Comparison of ENCODE assay signal across 8 cellular contexts in genomic region chr1:156704930-156705320, GRCh38. TPM values are rescaled to one million over a fixed set of nuclear protein-coding genes. Genes with fewer than 3 reads are reported as not detected.
A peak's percentile ranks its signal among the peaks of the same experiment; 100 is the strongest.
DNase-seq lines count a peak whose midpoint lies in the region; ATAC-seq and TF ChIP-seq lines count a peak whose summit lies in the region.

No MANE protein-coding gene starts in this region.

- peak; percentile 37 for DNase-seq in GM13976 (ENCODE audit: low spot score)
- peak; percentile 88 for DNase-seq in RWPE2 (ENCODE audit: low spot score)
- peak; percentile 29 for DNase-seq in colonic mucosa
- peak; percentile 92 for DNase-seq in mesenteric fat pad (ENCODE audit: low spot score)
- peak; percentile 58 for DNase-seq in stomach
- no peak for DNase-seq in pons (ENCODE audit: low spot score)

- no peak overlapping the region for H3K27ac ChIP-seq in RWPE2 (ENCODE audit: poor library complexity, severe bottlenecking)
- H3K27ac ChIP-seq in colonic mucosa = no peak overlapping the region
- H3K27ac ChIP-seq in stomach = peak overlapping the region in 1 of 5 donors; percentile 83

- intact Hi-C loops in colonic mucosa (cut with DNase I) = no loop called here
- intact Hi-C loops in stomach (cut with DNase I; ENCODE audit: low total_unique reads) = no loop called here

- TF ChIP-seq EP300 in stomach (IDR thresholded peaks at IDR 0.05) = no peak

- peak overlapping the region; percentile 13 for H3K4me3 ChIP-seq in RWPE2 (ENCODE audit: severe bottlenecking)
- H3K4me3 ChIP-seq in colonic mucosa = no peak overlapping the region
- peak overlapping the region; percentile 40 to 56 (median 44) for H3K4me3 ChIP-seq in stomach

- peak overlapping the region in 1 of 2 donors; percentile 59 for H3K9ac ChIP-seq in colonic mucosa (ENCODE audit: low read depth in 2 of 2, low read length in 2 of 2)

- ATAC-seq in RWPE2 (ENCODE audit: low read depth) = peak; percentile 38
- ATAC-seq in GM19455 (IDR thresholded peaks at IDR 0.05; ENCODE audit: unreplicated experiment) = no peak
- no peak for ATAC-seq in GM18520 (IDR thresholded peaks at IDR 0.05; ENCODE audit: unreplicated experiment)

- H3K4me1 ChIP-seq in RWPE2 (ENCODE audit: insufficient read depth, poor library complexity, severe bottlenecking) = peaks cover 35% of the 10 kb centered on the region
- H3K4me1 ChIP-seq in colonic mucosa = peaks cover 14% of the 10 kb centered on the region
- H3K4me1 ChIP-seq in stomach = peaks cover 26 to 53% (median 46%) of the 10 kb centered on the region in 4 donors

- WGBS in stomach, 5 donors = 1 to 6% (median 2%) methylated on average over 22 to 29 of the region's 29 CpGs

- no peak for TF ChIP-seq POLR2A in stomach (IDR thresholded peaks at IDR 0.05)

- no peaks in the 10 kb centered on the region for H3K27me3 ChIP-seq in RWPE2 (ENCODE audit: insufficient read depth, poor library complexity, severe bottlenecking)
- peaks cover 9% of the 10 kb centered on the region for H3K27me3 ChIP-seq in colonic mucosa
- H3K27me3 ChIP-seq in stomach = peaks cover 0 to 71% (median 23%) of the 10 kb centered on the region in 3 donors

- H3K36me3 ChIP-seq in RWPE2 (ENCODE audit: low read depth) = no peaks in the 10 kb centered on the region
- H3K36me3 ChIP-seq in colonic mucosa = no peaks in the 10 kb centered on the region
- no peaks in the 10 kb centered on the region for H3K36me3 ChIP-seq in stomach

- in situ Hi-C loops in GM13976 (cut with MboI; ENCODE audit: low sequenced_read_pairs, unreplicated experiment) = no loop called here

- H3K9me3 ChIP-seq in RWPE2 (ENCODE audit: severe bottlenecking) (no peaks in the 10 kb centered on the region), colonic mucosa (no peaks in the 10 kb centered on the region), stomach (no peaks in the 10 kb centered on the region)

- no peak for TF ChIP-seq CTCF in GM13976 (IDR thresholded peaks at IDR 0.05; ENCODE audit: borderline replicate concordance, control extremely low read depth, extremely low read depth, insufficient read depth, missing control alignments)
- no peak for TF ChIP-seq CTCF in RWPE2 (IDR thresholded peaks at IDR 0.05; ENCODE audit: poor library complexity, severe bottlenecking)
- no peak for TF ChIP-seq CTCF in colonic mucosa (IDR thresholded peaks at IDR 0.05)
- TF ChIP-seq CTCF in stomach (IDR thresholded peaks at IDR 0.05) = no peak

RNA-seq across cellular contexts. Expression of gene CRABP2, which starts 0.5 kb away (rescaled TPM):
- total RNA-seq in colonic mucosa (1 to 10 TPM; 1.2 to 1.4 TPM), mesenteric fat pad (6.7 TPM), stomach (1 to 10 TPM in 1 of 5 donors, under 1 TPM in 1, not detected in 3; 0.72 to 2.0 TPM)
- 100 to 1,000 TPM in 1 of 3 donors, 1 to 10 TPM in 2; 6.9 to 207 (median 7.5) TPM for polyA plus RNA-seq in stomach

RNA-seq across cellular contexts. Expression of gene METTL25B, which starts 23.3 kb away (rescaled TPM):
- total RNA-seq in colonic mucosa (10 to 100 TPM; 31.3 to 51.9 TPM), mesenteric fat pad (20.0 TPM), stomach (10 to 100 TPM; 15.2 to 90.2 (median 72.4) TPM)
- 10 to 100 TPM; 31.0 to 50.2 (median 43.5) TPM for polyA plus RNA-seq in stomach

RNA-seq across cellular contexts. Expression of gene ISG20L2, which starts 23.6 kb away (rescaled TPM):
- total RNA-seq in colonic mucosa (10 to 100 TPM; 23.4 to 30.0 TPM), mesenteric fat pad (24.4 TPM), stomach (10 to 100 TPM in 3 of 5 donors, 1 to 10 TPM in 2; 4.5 to 65.5 (median 24.3) TPM)
- polyA plus RNA-seq in stomach = 10 to 100 TPM in 2 of 3 donors, 1 to 10 TPM in 1; 7.5 to 12.3 (median 11.0) TPM

RNA-seq across cellular contexts. Expression of gene NES, which starts 27.7 kb away (rescaled TPM):
- total RNA-seq in colonic mucosa (1 to 10 TPM; 5.3 to 8.1 TPM), mesenteric fat pad (49.5 TPM), stomach (10 to 100 TPM in 2 of 5 donors, 1 to 10 TPM in 3; 3.2 to 22.3 (median 8.9) TPM)
- polyA plus RNA-seq in stomach = 1 to 10 TPM; 1.7 to 9.0 (median 3.2) TPM

RNA-seq across cellular contexts. Expression of gene MRPL24, which starts 36.0 kb away (rescaled TPM):
- total RNA-seq in colonic mucosa = 10 to 100 TPM; 39.1 to 86.7 TPM
- total RNA-seq in mesenteric fat pad = 89.6 TPM
- 10 to 100 TPM; 15.6 to 56.8 (median 33.3) TPM for total RNA-seq in stomach
- 100 to 1,000 TPM in 2 of 3 donors, 10 to 100 TPM in 1; 91.6 to 113 (median 111) TPM for polyA plus RNA-seq in stomach
